14 cellular contexts compared by ENCODE assay signal in the genomic region with DNA sequence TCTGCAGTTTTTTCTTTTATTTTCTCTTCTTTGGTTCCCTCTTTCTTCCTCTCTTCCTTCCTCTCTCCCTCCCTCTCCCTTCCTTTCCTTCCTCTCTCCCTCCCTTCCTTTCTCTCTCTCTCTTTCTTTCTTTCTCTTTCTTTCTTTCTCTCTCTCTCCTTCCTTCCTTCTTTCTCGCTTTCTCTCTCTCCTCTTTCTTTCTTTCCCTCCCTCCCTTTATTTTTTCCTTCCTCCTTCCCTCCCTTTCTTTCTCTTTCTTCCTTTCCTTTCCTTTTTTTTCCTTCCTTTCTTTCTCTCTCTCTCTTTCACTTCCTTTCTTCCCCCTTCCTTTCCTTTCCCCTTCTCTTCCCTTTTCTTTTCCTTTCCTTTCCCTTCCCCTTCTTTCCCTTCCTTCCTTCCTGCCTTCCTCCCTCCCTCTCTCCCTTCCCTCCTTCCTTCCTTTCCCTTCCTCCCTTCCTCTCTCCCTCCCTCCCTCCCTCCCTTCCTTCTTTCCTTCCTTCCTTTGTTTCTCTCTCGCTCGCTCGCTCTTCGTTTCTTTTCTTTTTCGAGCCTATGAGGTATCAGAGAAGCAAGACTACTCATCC. TPM values are rescaled to one million over a fixed set of nuclear protein-coding genes. Genes with fewer than 3 reads are reported as not detected.
DNase-seq lines count a peak whose midpoint lies in the region; ATAC-seq, FAIRE-seq and TF ChIP-seq lines count a peak whose summit lies in the region.
"Had no signal": no experiment of that assay in that cellular context is flagged by ENCODE, and none has a peak within 500 bp of the region (broad histone marks: within the 10 kb centered on the region; RNA-seq: fewer than 3 reads in every experiment).

No MANE protein-coding gene starts in this region.

- peak overlapping the region; percentile 85 for H3K27ac Mint-ChIP-seq in activated CD4-positive, alpha-beta T cell treated with anti-CD3 and anti-CD28 coated beads, Interleukin-2, amount 10 ng/mL, durations not matched to agents 24 days and 14 days
- H3K27ac Mint-ChIP-seq in activated CD4-positive, alpha-beta T cell treated with anti-CD3 and anti-CD28 coated beads for 36 hours = no peak overlapping the region

- no peaks in the 10 kb centered on the region for H3K27me3 ChIP-seq in KMS-11 (ENCODE audit: insufficient read depth, low read depth)
- no peaks in the 10 kb centered on the region for H3K27me3 ChIP-seq in GM12878 (replicated peaks in 1 of 2; ENCODE audit: control insufficient read depth in 2 of 2, insufficient read depth in 2 of 2, low read length in 1 of 2)
- H3K27me3 ChIP-seq: tibial artery had no signal

- peaks cover 82% of the 10 kb centered on the region for H3K4me1 ChIP-seq in KMS-11 (ENCODE audit: low read depth, poor library complexity, severe bottlenecking)
- peaks cover 30% of the 10 kb centered on the region for H3K4me1 ChIP-seq in GM12878 (ENCODE audit: control insufficient read depth, insufficient read depth, low read length)

- no peaks in the 10 kb centered on the region; the same call in 2 of the 3 replicates for H3K9me3 ChIP-seq in GM12878 (replicated peaks; ENCODE audit: control insufficient read depth, insufficient read depth, low read length)
- H3K9me3 ChIP-seq: tibial artery had no signal

- peak overlapping the region; percentile 64 for H3K4me3 Mint-ChIP-seq in activated CD4-positive, alpha-beta T cell treated with anti-CD3 and anti-CD28 coated beads, Interleukin-2, amount 10 ng/mL, durations not matched to agents 24 days and 14 days
- H3K4me3 Mint-ChIP-seq in activated CD4-positive, alpha-beta T cell treated with anti-CD3 and anti-CD28 coated beads for 36 hours = no peak overlapping the region

- SMC1A ChIA-PET in GM12878 (lab: Charles Lee; ENCODE audit: uncharacterized antibody, unreplicated experiment) = interaction anchor here (1.1 to 5.1 kb wide), 9 partner anchors 12 to 106 kb away, joined by 3 to 87 read pairs (median 4); partner anchors contain the start of gene CFAP54

- no TSS peak for BruUV-seq in GM12878 (replicated peaks; lab: Mats Ljungman, UMichigan)

- H3K4me2 ChIP-seq in KMS-11 (peak overlapping the region; percentile 81), GM12878 (ENCODE audit: control insufficient read depth, insufficient read depth) (peak overlapping the region; percentile 93)

- H3K4me1 Mint-ChIP-seq in activated CD4-positive, alpha-beta T cell treated with anti-CD3 and anti-CD28 coated beads, Interleukin-2, amount 10 ng/mL, durations not matched to agents 24 days and 14 days = peaks cover 33% of the 10 kb centered on the region
- peaks cover 32% of the 10 kb centered on the region for H3K4me1 Mint-ChIP-seq in activated CD4-positive, alpha-beta T cell treated with anti-CD3 and anti-CD28 coated beads for 36 hours

- in situ Hi-C loops in GM12878 (cut with MboI) = no loop called here

- H3K27ac ChIP-seq in KMS-11 = peak overlapping the region; percentile 94
- H3K27ac ChIP-seq in GM12878 (ENCODE audit: control insufficient read depth, insufficient read depth) = peak overlapping the region; percentile 62
- peak overlapping the region in 12 of 21 experiments; percentile 10 to 89 (median 59) for H3K27ac ChIP-seq in skin epidermis
- H3K27ac ChIP-seq: tibial artery had no signal

- H3K27me3 Mint-ChIP-seq in activated CD4-positive, alpha-beta T cell treated with anti-CD3 and anti-CD28 coated beads, Interleukin-2, amount 10 ng/mL, durations not matched to agents 24 days and 14 days = no peaks in the 10 kb centered on the region
- H3K27me3 Mint-ChIP-seq in activated CD4-positive, alpha-beta T cell treated with anti-CD3 and anti-CD28 coated beads for 36 hours = no peaks in the 10 kb centered on the region

- H3K4me3 ChIP-seq in KMS-11 (IDR thresholded peaks at IDR 0.05; ENCODE audit: insufficient read depth, low read depth, low read length) = no peak overlapping the region
- H3K4me3 ChIP-seq in GM12878 = no peak overlapping the region
- no peak overlapping the region for H3K4me3 ChIP-seq in skin epidermis
- H3K4me3 ChIP-seq: lung, tibial artery had no signal

- WGBS in GM12878 (ENCODE audit: insufficient coverage, insufficient replicate concordance, low lambda C conversion rate, missing lambda C conversion rate) = 81% methylated on average over 6 of the region's 6 CpGs

- H3K9ac ChIP-seq in KMS-11 (no peak overlapping the region; the same call in 1 of the 2 replicates), GM12878 (ENCODE audit: control insufficient read depth, insufficient read depth, low read length) (no peak overlapping the region)

- H2AFZ ChIP-seq in KMS-11 (ENCODE audit: low read depth) (peak overlapping the region; percentile 57), GM12878 (ENCODE audit: control insufficient read depth, low read depth, low read length) (no peak overlapping the region; the same call in 1 of the 2 replicates)

- no peak for TF ChIP-seq RAD21 in GM12878 (IDR thresholded peaks at IDR 0.05; ENCODE audit: insufficient read depth, low read depth, low read length)

- TF ChIP-seq CTCF in KMS-11 (conservative IDR thresholded peaks at IDR 0.05; ENCODE audit: low read depth, low read length) = no peak
- no peak for TF ChIP-seq CTCF in GM12878 (IDR thresholded peaks at IDR 0.05 in 2 of 3, conservative IDR thresholded peaks at IDR 0.05 in 1 of 3; ENCODE audit: control insufficient read depth in 2 of 3, extremely low read depth in 1 of 3, insufficient read depth in 1 of 3, low read depth in 3 of 3, low read length in 3 of 3)

- H4K20me1 ChIP-seq in KMS-11 (ENCODE audit: insufficient read depth) (no peaks in the 10 kb centered on the region), GM12878 (ENCODE audit: control insufficient read depth, insufficient read depth) (no peaks in the 10 kb centered on the region)

- intact Hi-C loops in activated CD4-positive, alpha-beta T cell treated with anti-CD3 and anti-CD28 coated beads, Interleukin-2, amount 10 ng/mL, durations not matched to agents 24 days and 14 days (cut with micrococcal nuclease) = loop anchor here (5.0 kb wide), 2 partner anchors 101 to 306 kb away; partner anchors contain the start of gene CDK17
- intact Hi-C loops in activated CD4-positive, alpha-beta T cell treated with anti-CD3 and anti-CD28 coated beads for 36 hours (cut with DNase I, micrococcal nuclease) = loop anchor here in 1 of 2 experiments (5.0 kb wide), 1 partner anchor 101 kb away; the partner anchor contains the start of gene CDK17
- intact Hi-C loops in GM12878 (cut with micrococcal nuclease; ENCODE audit: unreplicated experiment) = loop anchor here (1.0 to 5.0 kb wide), 2 partner anchors 46 to 102 kb away; no protein-coding TSS in a partner anchor

- no peak for ATAC-seq in activated CD4-positive, alpha-beta T cell treated with anti-CD3 and anti-CD28 coated beads for 36 hours
- ATAC-seq in GM12878 (no peak), GM19395 (IDR thresholded peaks at IDR 0.05; ENCODE audit: unreplicated experiment) (no peak)

- FAIRE-seq in GM12878 (lab: Jason Lieb, UNC) = no peak

- RAD21 ChIA-PET in GM12878 (lab: Charles Lee; ENCODE audit: unreplicated experiment) = interaction anchor here (0.9 to 4.9 kb wide), 8 partner anchors 11 to 287 kb away, joined by 3 to 57 read pairs (median 5); partner anchors contain the start of gene CFAP54

- H3K9me3 Mint-ChIP-seq in activated CD4-positive, alpha-beta T cell treated with anti-CD3 and anti-CD28 coated beads, Interleukin-2, amount 10 ng/mL, durations not matched to agents 24 days and 14 days = peaks cover 3% of the 10 kb centered on the region
- H3K9me3 Mint-ChIP-seq in activated CD4-positive, alpha-beta T cell treated with anti-CD3 and anti-CD28 coated beads for 36 hours (ENCODE audit: low read depth) = no peaks in the 10 kb centered on the region

- H3K36me3 ChIP-seq in KMS-11 (ENCODE audit: insufficient read depth) (no peaks in the 10 kb centered on the region), GM12878 (ENCODE audit: control insufficient read depth in 2 of 2, insufficient read depth in 2 of 2, low read length in 1 of 2) (no peaks in the 10 kb centered on the region)
- H3K36me3 ChIP-seq: tibial artery had no signal

- DNase-seq in activated CD4-positive, alpha-beta T cell treated with anti-CD3 and anti-CD28 coated beads, Interleukin-2, amount 10 ng/mL, durations not matched to agents 24 days and 14 days = peak; percentile 26
- DNase-seq in activated CD4-positive, alpha-beta T cell treated with anti-CD3 and anti-CD28 coated beads for 36 hours = no peak
- DNase-seq in GM12878 (ENCODE audit: low read depth, low spot score) = no peak
- no peak for DNase-seq in SKM-1 (lab: John Stamatoyannopoulos, UW; ENCODE audit: unreplicated experiment)
- DNase-seq in HCEC 1CT = no peak
- DNase-seq: activated CD4-positive, alpha-beta T cell treated with anti-CD3 and anti-CD28 coated beads for 4 hours; hypothalamus; occipital lobe; stimulated activated CD4-positive, alpha-beta T cell treated with anti-CD3 and anti-CD28 coated beads, Interleukin-12 subunit alpha, Interleukin-12 subunit beta, amount 100 ng/mL, for 4 hours; tibial artery had no signal

- no peak for TF ChIP-seq EP300 in GM12878 (IDR thresholded peaks at IDR 0.05; ENCODE audit: borderline replicate concordance in 1 of 2, control insufficient read depth in 1 of 2, low read depth in 2 of 2, low read length in 2 of 2)

- CTCF ChIA-PET in activated CD4-positive, alpha-beta T cell treated with anti-CD3 and anti-CD28 coated beads for 36 hours (lab: Charles Lee) = interaction anchor here (0.7 to 3.6 kb wide), 5 partner anchors 11 to 14 kb away, joined by 3 to 21 read pairs (median 8); partner anchors contain the start of gene CFAP54
- CTCF ChIA-PET in GM12878 (lab: Yijun Ruan, JAX) = interaction anchor here (0.6 to 4.9 kb wide), 10 partner anchors 12 to 445 kb away, joined by 3 to 70 read pairs (median 4); partner anchors contain the start of gene CFAP54

- H3K79me2 ChIP-seq in KMS-11 (ENCODE audit: insufficient read depth, low read depth) (no peaks in the 10 kb centered on the region), GM12878 (ENCODE audit: control insufficient read depth, insufficient read depth, low read length) (no peaks in the 10 kb centered on the region)

- POLR2A ChIA-PET in activated CD4-positive, alpha-beta T cell treated with anti-CD3 and anti-CD28 coated beads for 36 hours (lab: Charles Lee) = no interaction called here
- POLR2A ChIA-PET in GM12878 (lab: Charles Lee) = interaction anchor here (0.6 to 1.7 kb wide), 3 partner anchors 14 to 307 kb away, joined by 3 to 7 read pairs (median 5); no protein-coding TSS in a partner anchor

- no peaks in the 10 kb centered on the region for H3K36me3 Mint-ChIP-seq in activated CD4-positive, alpha-beta T cell treated with anti-CD3 and anti-CD28 coated beads, Interleukin-2, amount 10 ng/mL, durations not matched to agents 24 days and 14 days (ENCODE audit: low read depth)
- no peaks in the 10 kb centered on the region for H3K36me3 Mint-ChIP-seq in activated CD4-positive, alpha-beta T cell treated with anti-CD3 and anti-CD28 coated beads for 36 hours (ENCODE audit: low read depth)

- no peak for TF ChIP-seq POLR2A in GM12878 (IDR thresholded peaks at IDR 0.05; ENCODE audit: low read depth, low read length)

RNA-seq across cellular contexts. Expression of gene CFAP54, which starts 13.7 kb away (rescaled TPM):
- 0.09 TPM in 2 replicates for total RNA-seq in activated CD4-positive, alpha-beta T cell treated with anti-CD3 and anti-CD28 coated beads, Interleukin-2, amount 10 ng/mL, durations not matched to agents 24 days and 14 days
- under 1 TPM; 0.37 to 0.44 TPM for total RNA-seq in activated CD4-positive, alpha-beta T cell treated with anti-CD3 and anti-CD28 coated beads for 36 hours
- total RNA-seq in GM12878 (2013; cell fraction: nucleolus; rRNA removed) = 2.5 and 2.9 TPM in 2 replicates
- 0.45 and 0.54 TPM in 2 replicates for total RNA-seq in GM12878 (2014; rRNA removed)
- total RNA-seq in GM12878 (2014; rRNA removed; fragmentation: Illumina TruSeq; extraction: Trizol) = 0.51 and 0.58 TPM in 2 replicates
- total RNA-seq in GM12878 (2021) = 0.56 and 1.2 TPM in 2 replicates
- polyA plus RNA-seq in GM12878 (2011; ENCODE audit: low read depth) = 0.21 TPM
- polyA plus RNA-seq in GM12878 (2011; rRNA removed) = 1.5 and 2.7 TPM in 2 replicates
- polyA plus RNA-seq in GM12878 (2011; cell fraction: cytosol; rRNA removed) = 0.25 and 0.74 TPM in 2 replicates
- 2.4 and 2.8 TPM in 2 replicates for polyA plus RNA-seq in GM12878 (2011; cell fraction: nucleus; rRNA removed)
- polyA plus RNA-seq in GM12878 (2012) = 0.53 and 1.00 TPM in 2 replicates
- polyA plus RNA-seq in GM12878 (2014; fragmentation: Illumina TruSeq; extraction: Trizol) = 0.49 and 0.57 TPM in 2 replicates
- polyA plus RNA-seq in GM12878 (2014; fragmentation: Nextera tagmentation; extraction: Ambion mirVana) = under 1 TPM; 0.19 to 0.55 TPM
- polyA plus RNA-seq in GM12878 (2014; rRNA removed) = 0.36 and 0.47 TPM in 2 replicates
- 1 to 10 TPM in 1 of 2 experiments, under 1 TPM in 1; 0.37 to 1.0 TPM for polyA plus RNA-seq in GM12878 (2016; fragmentation: Nextera tagmentation; extraction: Ambion mirVana)
- polyA minus RNA-seq in GM12878 (2011; rRNA and poly(A)+ RNA removed) = 2.7 TPM in 2 replicates
- polyA minus RNA-seq in GM12878 (2011; cell fraction: cytosol; rRNA and poly(A)+ RNA removed) = 0.53 and 2.0 TPM in 2 replicates
- 4.7 and 7.2 TPM in 2 replicates for polyA minus RNA-seq in GM12878 (2011; cell fraction: nucleus; rRNA and poly(A)+ RNA removed)
